Comparison of ENCODE assay signal across 8 cellular contexts in the genomic region with DNA sequence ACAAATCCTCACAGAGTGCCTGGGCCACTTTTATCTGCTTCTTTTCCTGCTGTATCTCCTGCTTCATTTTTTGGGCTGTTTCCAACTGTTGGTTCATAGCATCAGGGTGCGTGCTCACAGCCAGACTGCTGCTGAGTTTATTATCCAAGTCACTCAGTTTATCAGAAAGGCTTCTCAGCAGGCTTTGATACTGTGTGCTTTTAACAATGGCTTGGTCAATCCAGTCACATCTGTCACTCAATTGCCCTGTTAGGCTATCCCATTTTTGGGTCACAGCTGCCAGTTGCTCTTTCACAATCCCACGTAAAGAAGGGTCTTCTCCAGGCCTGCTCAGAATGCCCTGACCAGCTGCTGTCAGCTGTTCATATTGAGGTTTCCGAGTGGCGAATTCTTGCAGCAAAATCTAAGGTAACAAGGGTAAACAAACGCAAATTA.
DNase-seq lines count a peak whose midpoint lies in the region; ATAC-seq, FAIRE-seq and TF ChIP-seq lines count a peak whose summit lies in the region.

No MANE protein-coding gene starts in this region.

- no TSS peak for BruUV-seq in HepG2 (replicated peaks; lab: Mats Ljungman, UMichigan)

- FAIRE-seq in HepG2 (lab: Jason Lieb, UNC) = no peak

- no peak for DNase-seq in right lobe of liver
- no peak for DNase-seq in HepG2 (ENCODE audit: low spot score)
- DNase-seq in brain microvascular endothelial cell = peak; percentile 71
- DNase-seq in lung (ENCODE audit: low spot score) = no peak
- DNase-seq in H7 = no peak
- DNase-seq in OCI-M1 (lab: John Stamatoyannopoulos, UW) = no peak
- no peak for DNase-seq in activated CD4-positive, alpha-beta T cell treated with anti-CD3 and anti-CD28 coated beads, Interleukin-2, amount 50 U/mL, for 1 hour

- ATAC-seq in right lobe of liver (peak in 3 of 4 donors; percentile 31 to 41 (median 38)), HepG2 (no peak), lung (ENCODE audit: insufficient read depth, low FRiP score) (no peak), GM21423 (IDR thresholded peaks at IDR 0.05; ENCODE audit: unreplicated experiment) (no peak)

- H3K4me3 ChIP-seq in right lobe of liver (no peak overlapping the region), HepG2 (replicated peaks in 1 of 3; ENCODE audit: insufficient read depth in 1 of 3, low read depth in 2 of 3, low read length in 3 of 3) (no peak overlapping the region), brain microvascular endothelial cell (ENCODE audit: low read depth, low read length) (no peak overlapping the region), lung (no peak overlapping the region), H7 (ENCODE audit: insufficient read depth, low read depth, low read length) (no peak overlapping the region)

- H4K20me1 ChIP-seq in HepG2 (ENCODE audit: insufficient read depth, low read length) = no peaks in the 10 kb centered on the region

- H2AFZ ChIP-seq in HepG2 (ENCODE audit: low read length) = no peak overlapping the region

- POLR2A ChIA-PET in HepG2 (lab: Yijun Ruan, JAX) = no interaction called here

- 39% methylated on average over 3 of the region's 5 CpGs for WGBS in right lobe of liver (ENCODE audit: insufficient coverage, low coverage, low lambda C conversion rate, missing lambda C conversion rate)
- 88% methylated on average over 5 of the region's 5 CpGs for WGBS in HepG2 (ENCODE audit: low lambda C conversion rate)
- WGBS in lung, 2 donors = 68 to 76% methylated on average over 5 of the region's 5 CpGs

- no peaks in the 10 kb centered on the region for H3K27me3 ChIP-seq in right lobe of liver
- H3K27me3 ChIP-seq in HepG2 (ENCODE audit: control insufficient read depth in 1 of 2, insufficient read depth in 2 of 2, low read length in 2 of 2) = no peaks in the 10 kb centered on the region
- H3K27me3 ChIP-seq in brain microvascular endothelial cell (replicated peaks) = no peaks in the 10 kb centered on the region
- no peaks in the 10 kb centered on the region for H3K27me3 ChIP-seq in lung (ENCODE audit: control insufficient read depth, insufficient read depth)
- no peaks in the 10 kb centered on the region for H3K27me3 ChIP-seq in H7 (ENCODE audit: control insufficient read depth, insufficient read depth, low read length)

- no peak overlapping the region for H3K4me2 ChIP-seq in HepG2 (ENCODE audit: low read depth, low read length)

- H3K27ac ChIP-seq in right lobe of liver (no peak overlapping the region), HepG2 (ENCODE audit: extremely low read length, insufficient read depth, low read length) (no peak overlapping the region), brain microvascular endothelial cell (no peak overlapping the region), lung (ENCODE audit: low read depth in 1 of 2, low read length in 1 of 2) (peak overlapping the region; percentile 7 to 45)

- TF ChIP-seq POLR2A in right lobe of liver (IDR thresholded peaks at IDR 0.05) = no peak
- no peak for TF ChIP-seq POLR2A in HepG2 (IDR thresholded peaks at IDR 0.05; ENCODE audit: insufficient read depth in 1 of 2, low read depth in 2 of 2, low read length in 2 of 2)

- no peaks in the 10 kb centered on the region for H3K79me2 ChIP-seq in HepG2 (ENCODE audit: insufficient read depth, low read length)

- intact Hi-C loops in right lobe of liver (cut with DNase I) = no loop called here
- intact Hi-C loops in HepG2 (cut with micrococcal nuclease; ENCODE audit: unreplicated experiment) = no loop called here

- TF ChIP-seq EP300 in HepG2 (IDR thresholded peaks at IDR 0.05; ENCODE audit: low read depth in 2 of 2, low read length in 2 of 2) (no peak), HepG2 (CRISPR knock-in tag; IDR thresholded peaks at IDR 0.05; ENCODE audit: borderline replicate concordance) (no peak)

- in situ Hi-C loops in HepG2 (cut with HindIII; ENCODE audit: extremely low pct_ligation_motif_present, low pct_unique_long_range_greater_than_20kb) (no loop called here), brain microvascular endothelial cell (cut with HindIII; ENCODE audit: low pct_ligation_motif_present, low sequenced_read_pairs) (no loop called here)

- H3K4me1 ChIP-seq in right lobe of liver (peaks cover 0 to 13% (median 1%) of the 10 kb centered on the region in 4 donors), HepG2 (ENCODE audit: insufficient read depth, low read length) (peaks cover 17% of the 10 kb centered on the region), lung (ENCODE audit: control insufficient read depth in 2 of 2, insufficient read depth in 2 of 2, low read length in 2 of 2) (peaks cover 0 to 18% of the 10 kb centered on the region in 2 donors)

- H3K9me3 ChIP-seq in right lobe of liver (no peaks in the 10 kb centered on the region), HepG2 (ENCODE audit: low read length) (no peaks in the 10 kb centered on the region), lung (ENCODE audit: control insufficient read depth in 2 of 2, insufficient read depth in 1 of 2, low read length in 1 of 2) (no peaks in the 10 kb centered on the region)

- no peak overlapping the region for H3K9ac ChIP-seq in HepG2 (ENCODE audit: insufficient read depth, low read depth, low read length)

- TF ChIP-seq CTCF in right lobe of liver (IDR thresholded peaks at IDR 0.05) = no peak
- no peak for TF ChIP-seq CTCF in HepG2 (CRISPR knock-in tag; IDR thresholded peaks at IDR 0.05)
- TF ChIP-seq CTCF in brain microvascular endothelial cell (IDR thresholded peaks at IDR 0.05; ENCODE audit: low read depth, low read length, missing control alignments) = no peak
- no peak for TF ChIP-seq CTCF in lung (IDR thresholded peaks at IDR 0.05; ENCODE audit: control extremely low read depth, extremely low read depth)

- CTCF ChIA-PET in HepG2 (lab: Yijun Ruan, JAX; ENCODE audit: low intra/inter-chr PET ratio, low total read pairs) = no interaction called here

- TF ChIP-seq RAD21 in HepG2 (CRISPR knock-in tag; IDR thresholded peaks at IDR 0.05) = no peak

- H3K36me3 ChIP-seq in right lobe of liver (peaks cover 0 to 26% (median 12%) of the 10 kb centered on the region in 4 donors), HepG2 (replicated peaks in 1 of 2; ENCODE audit: control insufficient read depth in 1 of 2, insufficient read depth in 2 of 2, low read length in 2 of 2) (peaks cover 5 to 7% of the 10 kb centered on the region in 2 experiments; a peak in 4 of 5 replicates), brain microvascular endothelial cell (replicated peaks) (peaks cover 15% of the 10 kb centered on the region), lung (ENCODE audit: control insufficient read depth in 2 of 2, insufficient read depth in 2 of 2, low read length in 2 of 2) (peaks cover 5 to 14% of the 10 kb centered on the region in 2 donors), H7 (replicated peaks; ENCODE audit: control insufficient read depth, insufficient read depth, low read length) (peaks cover 10% of the 10 kb centered on the region)

TF ChIP-seq in HepG2, 621 proteins besides CTCF, POLR2A, EP300 and RAD21:
- TF ChIP-seq NCOA1 (CRISPR knock-in tag; IDR thresholded peaks at IDR 0.05) (no peak), SMC3 (IDR thresholded peaks at IDR 0.05; ENCODE audit: low read length) (no peak), SUZ12 (IDR thresholded peaks at IDR 0.05; ENCODE audit: low read depth, low read length) (no peak), ZNF44 (CRISPR knock-in tag; IDR thresholded peaks at IDR 0.05) (no peak), BRCA1 (CRISPR knock-in tag; IDR thresholded peaks at IDR 0.05) (no peak), NFIC (IDR thresholded peaks at IDR 0.05; ENCODE audit: low read length) (no peak), ZSCAN9 (CRISPR knock-in tag; IDR thresholded peaks at IDR 0.05; ENCODE audit: borderline replicate concordance) (no peak), ZNF350 (CRISPR knock-in tag; IDR thresholded peaks at IDR 0.05; ENCODE audit: borderline replicate concordance, low read depth) (no peak), ZNF652 (CRISPR knock-in tag; IDR thresholded peaks at IDR 0.05; ENCODE audit: borderline replicate concordance, low read depth) (no peak), MEIS2 (CRISPR knock-in tag; IDR thresholded peaks at IDR 0.05) (no peak)
- TF ChIP-seq, protein P1, sequence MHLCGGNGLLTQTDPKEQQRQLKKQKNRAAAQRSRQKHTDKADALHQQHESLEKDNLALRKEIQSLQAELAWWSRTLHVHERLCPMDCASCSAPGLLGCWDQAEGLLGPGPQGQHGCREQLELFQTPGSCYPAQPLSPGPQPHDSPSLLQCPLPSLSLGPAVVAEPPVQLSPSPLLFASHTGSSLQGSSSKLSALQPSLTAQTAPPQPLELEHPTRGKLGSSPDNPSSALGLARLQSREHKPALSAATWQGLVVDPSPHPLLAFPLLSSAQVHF (CRISPR knock-in tag; IDR thresholded peaks at IDR 0.05) = no peak
- TF ChIP-seq, protein P2, sequence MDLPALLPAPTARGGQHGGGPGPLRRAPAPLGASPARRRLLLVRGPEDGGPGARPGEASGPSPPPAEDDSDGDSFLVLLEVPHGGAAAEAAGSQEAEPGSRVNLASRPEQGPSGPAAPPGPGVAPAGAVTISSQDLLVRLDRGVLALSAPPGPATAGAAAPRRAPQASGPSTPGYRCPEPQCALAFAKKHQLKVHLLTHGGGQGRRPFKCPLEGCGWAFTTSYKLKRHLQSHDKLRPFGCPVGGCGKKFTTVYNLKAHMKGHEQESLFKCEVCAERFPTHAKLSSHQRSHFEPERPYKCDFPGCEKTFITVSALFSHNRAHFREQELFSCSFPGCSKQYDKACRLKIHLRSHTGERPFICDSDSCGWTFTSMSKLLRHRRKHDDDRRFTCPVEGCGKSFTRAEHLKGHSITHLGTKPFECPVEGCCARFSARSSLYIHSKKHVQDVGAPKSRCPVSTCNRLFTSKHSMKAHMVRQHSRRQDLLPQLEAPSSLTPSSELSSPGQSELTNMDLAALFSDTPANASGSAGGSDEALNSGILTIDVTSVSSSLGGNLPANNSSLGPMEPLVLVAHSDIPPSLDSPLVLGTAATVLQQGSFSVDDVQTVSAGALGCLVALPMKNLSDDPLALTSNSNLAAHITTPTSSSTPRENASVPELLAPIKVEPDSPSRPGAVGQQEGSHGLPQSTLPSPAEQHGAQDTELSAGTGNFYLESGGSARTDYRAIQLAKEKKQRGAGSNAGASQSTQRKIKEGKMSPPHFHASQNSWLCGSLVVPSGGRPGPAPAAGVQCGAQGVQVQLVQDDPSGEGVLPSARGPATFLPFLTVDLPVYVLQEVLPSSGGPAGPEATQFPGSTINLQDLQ (CRISPR knock-in tag; IDR thresholded peaks at IDR 0.05) = no peak
- TF ChIP-seq, protein P3, sequence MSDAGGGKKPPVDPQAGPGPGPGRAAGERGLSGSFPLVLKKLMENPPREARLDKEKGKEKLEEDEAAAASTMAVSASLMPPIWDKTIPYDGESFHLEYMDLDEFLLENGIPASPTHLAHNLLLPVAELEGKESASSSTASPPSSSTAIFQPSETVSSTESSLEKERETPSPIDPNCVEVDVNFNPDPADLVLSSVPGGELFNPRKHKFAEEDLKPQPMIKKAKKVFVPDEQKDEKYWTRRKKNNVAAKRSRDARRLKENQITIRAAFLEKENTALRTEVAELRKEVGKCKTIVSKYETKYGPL (CRISPR knock-in tag; IDR thresholded peaks at IDR 0.05) = no peak

Comparison
In these comparisons a context has a peak if more than half of its experiments do, and no peak if none do; other contexts are left out.
1. ATAC-seq: peak in right lobe of liver (3 of 4); none in HepG2 (single experiment), lung (single experiment) and GM21423 (single experiment).
2. H3K27ac ChIP-seq: peak in lung (2 of 2); none in right lobe of liver (0 of 3), HepG2 (single experiment) and brain microvascular endothelial cell (single experiment).